8 cellular contexts compared by ENCODE assay signal in genomic region chr15:52709172-52709979, GRCh38. TPM values are rescaled to one million over a fixed set of nuclear protein-coding genes. Genes with fewer than 3 reads are reported as not detected.
DNase-seq lines count a peak whose midpoint lies in the region; ATAC-seq and TF ChIP-seq lines count a peak whose summit lies in the region.

No MANE protein-coding gene starts in this region.

- no peaks in the 10 kb centered on the region for H3K36me3 ChIP-seq in cardiac muscle cell
- H3K36me3 ChIP-seq in testis (ENCODE audit: low read depth, missing control alignments) = no peaks in the 10 kb centered on the region

- WGBS in testis, 2 donors = 84 to 91% methylated on average over 10 of the region's 10 CpGs

- H3K4me1 Mint-ChIP-seq in brain (peaks cover 11% of the 10 kb centered on the region), CD14-positive monocyte (no peaks in the 10 kb centered on the region)
- H3K4me1 Mint-ChIP-seq in stimulated activated naive B cell treated with anti-CD40 and anti-IgM and Interleukin-4, amounts not matched to agents 10 μg/mL and 1 μg/mL and 100 μg/mL, for 72 hours = peaks cover 26 to 53% of the 10 kb centered on the region in 2 donors

- peak overlapping the region in 3 of 5 experiments; percentile 26 to 72 (median 31) for H3K4me3 Mint-ChIP-seq in brain
- H3K4me3 Mint-ChIP-seq in stimulated activated naive B cell treated with anti-CD40 and anti-IgM and Interleukin-4, amounts not matched to agents 10 μg/mL and 1 μg/mL and 100 μg/mL, for 72 hours = peak overlapping the region; percentile 90 to 92
- no peak overlapping the region for H3K4me3 Mint-ChIP-seq in CD14-positive monocyte

- no peaks in the 10 kb centered on the region for H3K4me1 ChIP-seq in cardiac muscle cell (ENCODE audit: low read depth)
- H3K4me1 ChIP-seq in testis = no peaks in the 10 kb centered on the region

- TF ChIP-seq CTCF in cardiac muscle cell (IDR thresholded peaks at IDR 0.05; ENCODE audit: low read depth, low read length) (no peak), brain (conservative IDR thresholded peaks at IDR 0.05) (no peak), testis (IDR thresholded peaks at IDR 0.05) (no peak), CD14-positive monocyte (IDR thresholded peaks at IDR 0.05) (no peak)

- peak overlapping the region; percentile 15 for H3K4me3 ChIP-seq in cardiac muscle cell
- no peak overlapping the region for H3K4me3 ChIP-seq in testis

- intact Hi-C loops in cardiac septum (cut with DNase I) (no loop called here), testis (cut with DNase I; ENCODE audit: low total_unique reads) (no loop called here), CD14-positive monocyte (cut with micrococcal nuclease) (no loop called here)

- peak overlapping the region in 1 of 5 experiments; percentile 2 for H3K27ac Mint-ChIP-seq in brain
- peak overlapping the region; percentile 88 for H3K27ac Mint-ChIP-seq in stimulated activated naive B cell treated with anti-CD40 and anti-IgM and Interleukin-4, amounts not matched to agents 10 μg/mL and 1 μg/mL and 100 μg/mL, for 72 hours
- peak overlapping the region in 1 of 7 donors; percentile 9 for H3K27ac Mint-ChIP-seq in CD14-positive monocyte

- no peaks in the 10 kb centered on the region for H3K27me3 ChIP-seq in cardiac muscle cell
- no peaks in the 10 kb centered on the region for H3K27me3 ChIP-seq in testis

- H3K9me3 ChIP-seq in cardiac muscle cell (ENCODE audit: low read depth) (no peaks in the 10 kb centered on the region), testis (no peaks in the 10 kb centered on the region)

- DNase-seq in cardiac muscle cell (ENCODE audit: low read depth in 1 of 2, low spot score in 1 of 2) (peak in 1 of 2 donors; percentile 81), cardiac septum (ENCODE audit: low spot score) (no peak), testis (no peak), CD14-positive monocyte (ENCODE audit: low spot score) (no peak)
- peak; percentile 54 for DNase-seq in stimulated activated naive B cell treated with anti-CD40 and anti-IgM and Interleukin-4, amounts not matched to agents 10 μg/mL and 1 μg/mL and 100 μg/mL, for 72 hours
- DNase-seq in activated CD8-positive, alpha-beta memory T cell treated with anti-CD3 and anti-CD28 coated beads for 24 hours = no peak

- H3K27ac ChIP-seq in cardiac muscle cell (no peak overlapping the region), testis (no peak overlapping the region)

- ATAC-seq in HG03139 (IDR thresholded peaks at IDR 0.05; ENCODE audit: unreplicated experiment) = peak; percentile 84
- ATAC-seq in stimulated activated naive B cell treated with anti-CD40 and anti-IgM and Interleukin-4, amounts not matched to agents 10 μg/mL and 1 μg/mL and 100 μg/mL, for 72 hours (replicated peaks) = peak; percentile 97 to 99

- H3K36me3 Mint-ChIP-seq in brain = no peaks in the 10 kb centered on the region
- peaks cover 3 to 4% of the 10 kb centered on the region in 2 donors for H3K36me3 Mint-ChIP-seq in stimulated activated naive B cell treated with anti-CD40 and anti-IgM and Interleukin-4, amounts not matched to agents 10 μg/mL and 1 μg/mL and 100 μg/mL, for 72 hours
- H3K36me3 Mint-ChIP-seq in CD14-positive monocyte = no peaks in the 10 kb centered on the region

- H3K9me3 Mint-ChIP-seq in brain = peaks cover 0 to 4% (median 0%) of the 10 kb centered on the region in 5 experiments
- H3K9me3 Mint-ChIP-seq in stimulated activated naive B cell treated with anti-CD40 and anti-IgM and Interleukin-4, amounts not matched to agents 10 μg/mL and 1 μg/mL and 100 μg/mL, for 72 hours = no peaks in the 10 kb centered on the region
- H3K9me3 Mint-ChIP-seq in CD14-positive monocyte = peaks cover 0 to 7% (median 0%) of the 10 kb centered on the region in 7 donors

- TF ChIP-seq POLR2A in testis (IDR thresholded peaks at IDR 0.05) = no peak

- H3K27me3 Mint-ChIP-seq in brain (peaks cover 7% of the 10 kb centered on the region), CD14-positive monocyte (ENCODE audit: low read depth in 3 of 3) (peaks cover 0 to 4% (median 3%) of the 10 kb centered on the region in 3 donors)
- no peaks in the 10 kb centered on the region for H3K27me3 Mint-ChIP-seq in stimulated activated naive B cell treated with anti-CD40 and anti-IgM and Interleukin-4, amounts not matched to agents 10 μg/mL and 1 μg/mL and 100 μg/mL, for 72 hours

RNA-seq across cellular contexts. Expression of gene ATOSA, which starts 30.2 kb away (rescaled TPM):
- 13.9 and 23.6 TPM in 2 replicates for total RNA-seq in cardiac muscle cell
- polyA plus RNA-seq in cardiac muscle cell = 10.8 and 19.9 TPM in 2 replicates
- total RNA-seq in cardiac septum = 31.5 TPM
- 5.6 TPM for polyA plus RNA-seq in brain (ENCODE audit: insufficient read depth, low read depth, low replicate concordance)
- total RNA-seq in testis = 100 to 1,000 TPM; 128 to 129 TPM
- polyA plus RNA-seq in testis (ENCODE audit: insufficient read depth, low read depth, low replicate concordance) = 37.9 TPM
- 1 to 10 TPM; 2.1 to 3.5 TPM for polyA plus RNA-seq in CD14-positive monocyte

Comparison
In these comparisons a context has a peak if more than half of its experiments do, and no peak if none do; other contexts are left out.
1. H3K4me3 Mint-ChIP-seq: peak in brain (3 of 5) and stimulated activated naive B cell treated with anti-CD40 and anti-IgM and Interleukin-4, amounts not matched to agents 10 μg/mL and 1 μg/mL and 100 μg/mL, for 72 hours (2 of 2); none in CD14-positive monocyte (0 of 2).